ENCODE assay signal across 37 cellular contexts in genomic region chr4:35491093-35491492, GRCh38.
"Had no signal": no experiment of that assay in that cellular context is flagged by ENCODE, and none has a peak within 500 bp of the region (broad histone marks: within the 10 kb centered on the region; RNA-seq: fewer than 3 reads in every experiment).

No MANE protein-coding gene starts in this region.

- H3K4me1 Mint-ChIP-seq: activated naive CD4-positive, alpha-beta T cell treated with anti-CD3 and anti-CD28 coated beads, Interleukin-2, amount 10 ng/mL, durations not matched to agents 7 days and 5 days; activated naive CD4-positive, alpha-beta T cell treated with anti-CD3 and anti-CD28 coated beads, Interleukin-2, amount 50 U/mL, for 24 hours; activated naive CD8-positive, alpha-beta T cell treated with anti-CD3 and anti-CD28 coated beads for 36 hours; activated naive CD8-positive, alpha-beta T cell treated with anti-CD3 and anti-CD28 coated beads, Interleukin-2, amount 10 ng/mL, durations not matched to agents 7 days and 5 days; activated naive CD8-positive, alpha-beta T cell treated with anti-CD3 and anti-CD28 coated beads, Interleukin-2, amount 50 U/mL, for 24 hours; activated T-helper 17 cell treated with anti-CD3 and anti-CD28 coated beads, Interleukin-2, amount 50 U/mL, for 72 hours; brain; central memory CD8-positive, alpha-beta T cell had no signal

- H3K36me3 ChIP-seq: adrenal gland, ascending aorta, brain microvascular endothelial cell, breast epithelium, cardiac muscle cell had no signal

- H3K27me3 Mint-ChIP-seq: activated naive CD4-positive, alpha-beta T cell treated with anti-CD3 and anti-CD28 coated beads, Interleukin-2, amount 10 ng/mL, durations not matched to agents 7 days and 5 days; activated naive CD4-positive, alpha-beta T cell treated with anti-CD3 and anti-CD28 coated beads, Interleukin-2, amount 50 U/mL, for 24 hours; activated naive CD8-positive, alpha-beta T cell; activated naive CD8-positive, alpha-beta T cell treated with anti-CD3 and anti-CD28 coated beads for 36 hours; activated naive CD8-positive, alpha-beta T cell treated with anti-CD3 and anti-CD28 coated beads, Interleukin-2, amount 10 ng/mL, durations not matched to agents 7 days and 5 days; activated naive CD8-positive, alpha-beta T cell treated with anti-CD3 and anti-CD28 coated beads, Interleukin-2, amount 50 U/mL, for 24 hours; activated T-cell treated with anti-CD3 and anti-CD28 coated beads, Interleukin-2, amount 50 U/mL, for 24 hours; activated T-helper 17 cell treated with anti-CD3 and anti-CD28 coated beads, Interleukin-2, amount 50 U/mL, for 72 hours; central memory CD8-positive, alpha-beta T cell had no signal

- H3K4me1 ChIP-seq: adrenal gland, ascending aorta, body of pancreas, breast epithelium had no signal

- H3K4me3 Mint-ChIP-seq: activated naive CD4-positive, alpha-beta T cell treated with anti-CD3 and anti-CD28 coated beads for 36 hours; activated naive CD4-positive, alpha-beta T cell treated with anti-CD3 and anti-CD28 coated beads, Interleukin-2, amount 10 ng/mL, durations not matched to agents 7 days and 5 days; activated naive CD4-positive, alpha-beta T cell treated with anti-CD3 and anti-CD28 coated beads, Interleukin-2, amount 50 U/mL, for 24 hours; activated naive CD8-positive, alpha-beta T cell; activated naive CD8-positive, alpha-beta T cell treated with anti-CD3 and anti-CD28 coated beads for 36 hours; activated naive CD8-positive, alpha-beta T cell treated with anti-CD3 and anti-CD28 coated beads, Interleukin-2, amount 10 ng/mL, durations not matched to agents 7 days and 5 days; activated naive CD8-positive, alpha-beta T cell treated with anti-CD3 and anti-CD28 coated beads, Interleukin-2, amount 50 U/mL, for 24 hours; activated T-cell treated with anti-CD3 and anti-CD28 coated beads, Interleukin-2, amount 50 U/mL, for 24 hours; activated T-cell treated with anti-CD3 and anti-CD28 coated beads, Interleukin-2, amount 50 U/mL, for 4 hours; activated T-cell treated with anti-CD3 and anti-CD28 coated beads, Interleukin-2, amount 50 U/mL, for 72 hours; activated T-helper 1 cell treated with anti-CD3 and anti-CD28 coated beads, Interleukin-12 subunit alpha, Interleukin-12 subunit beta, Interleukin-2, Interleukin-4 antibody, amounts not matched to agents 30 ng/mL and 10 ng/mL and 1 ng/mL, durations not matched to agents 14 hours and 24 hours and 36 hours; activated T-helper 17 cell treated with anti-CD3 and anti-CD28 coated beads, Interleukin-2, amount 50 U/mL, for 72 hours; brain; central memory CD8-positive, alpha-beta T cell had no signal

- H3K36me3 Mint-ChIP-seq: activated naive CD4-positive, alpha-beta T cell treated with anti-CD3 and anti-CD28 coated beads, Interleukin-2, amount 10 ng/mL, durations not matched to agents 7 days and 5 days; activated naive CD4-positive, alpha-beta T cell treated with anti-CD3 and anti-CD28 coated beads, Interleukin-2, amount 50 U/mL, for 24 hours; activated naive CD4-positive, alpha-beta T cell treated with anti-CD3 and anti-CD28 coated beads, Interleukin-2, amount 50 U/mL, for 72 hours; activated naive CD8-positive, alpha-beta T cell; activated naive CD8-positive, alpha-beta T cell treated with anti-CD3 and anti-CD28 coated beads for 36 hours; activated naive CD8-positive, alpha-beta T cell treated with anti-CD3 and anti-CD28 coated beads, Interleukin-2, amount 10 ng/mL, durations not matched to agents 7 days and 5 days; brain had no signal

- H3K27ac ChIP-seq: adrenal gland, ascending aorta, body of pancreas, brain microvascular endothelial cell, breast epithelium, cardiac muscle cell had no signal

- H3K9me3 Mint-ChIP-seq: activated naive CD4-positive, alpha-beta T cell treated with anti-CD3 and anti-CD28 coated beads, Interleukin-2, amount 10 ng/mL, durations not matched to agents 7 days and 5 days; activated naive CD4-positive, alpha-beta T cell treated with anti-CD3 and anti-CD28 coated beads, Interleukin-2, amount 50 U/mL, for 24 hours; activated naive CD8-positive, alpha-beta T cell treated with anti-CD3 and anti-CD28 coated beads, Interleukin-2, amount 10 ng/mL, durations not matched to agents 7 days and 5 days; activated T-cell treated with anti-CD3 and anti-CD28 coated beads, Interleukin-2, amount 50 U/mL, for 4 hours; activated T-cell treated with anti-CD3 and anti-CD28 coated beads, Interleukin-2, amount 50 U/mL, for 72 hours; activated T-helper 1 cell treated with anti-CD3 and anti-CD28 coated beads, Interleukin-12 subunit alpha, Interleukin-12 subunit beta, Interleukin-2, Interleukin-4 antibody, amounts not matched to agents 30 ng/mL and 10 ng/mL and 1 ng/mL, durations not matched to agents 14 hours and 24 hours and 36 hours; activated T-helper 2 cell treated with anti-CD3 and anti-CD28 coated beads, Interferon-gamma antibody, Interleukin-2, Interleukin-4, amounts not matched to agents 10 μg/mL and 5 μg/mL and 100 μg/mL, durations not matched to agents 14 hours and 24 hours and 36 hours; brain; central memory CD8-positive, alpha-beta T cell had no signal

- H3K27me3 ChIP-seq: adrenal gland, ascending aorta, body of pancreas, brain microvascular endothelial cell, breast epithelium, cardiac muscle cell had no signal

- H3K9me3 ChIP-seq: adrenal gland, ascending aorta, body of pancreas, breast epithelium had no signal

- H3K4me3 ChIP-seq: adrenal gland, ascending aorta, body of pancreas, breast epithelium, cardiac muscle cell had no signal

- DNase-seq: activated effector memory CD4-positive, alpha-beta T cell treated with anti-CD3 and anti-CD28 coated beads, Interleukin-2, amount 50 U/mL, for 16 hours; activated effector memory CD4-positive, alpha-beta T cell treated with Interleukin-2 at 50 U/mL for 16 hours; activated gamma-delta T cell; activated gamma-delta T cell treated with Interleukin-2 at 50 U/mL for 16 hours; activated naive CD4-positive, alpha-beta T cell; activated naive CD4-positive, alpha-beta T cell treated with anti-CD3 and anti-CD28 coated beads for 36 hours; activated naive CD4-positive, alpha-beta T cell treated with anti-CD3 and anti-CD28 coated beads, Interleukin-2, amount 10 ng/mL, durations not matched to agents 7 days and 5 days; activated naive CD4-positive, alpha-beta T cell treated with anti-CD3 and anti-CD28 coated beads, Interleukin-2, amount 50 U/mL, for 16 hours; activated naive CD4-positive, alpha-beta T cell treated with Interleukin-2 at 50 U/mL for 16 hours; activated naive CD8-positive, alpha-beta T cell treated with anti-CD3 and anti-CD28 coated beads for 36 hours; activated naive CD8-positive, alpha-beta T cell treated with anti-CD3 and anti-CD28 coated beads, Interleukin-2, amount 10 ng/mL, durations not matched to agents 7 days and 5 days; activated naive CD8-positive, alpha-beta T cell treated with anti-CD3 and anti-CD28 coated beads, Interleukin-2, amount 50 U/mL, for 24 hours; activated T-cell treated with anti-CD3 and anti-CD28 coated beads, Interleukin-2, amount 50 U/mL, for 24 hours; activated T-cell treated with anti-CD3 and anti-CD28 coated beads, Interleukin-2, amount 50 U/mL, for 4 hours; activated T-cell treated with anti-CD3 and anti-CD28 coated beads, Interleukin-2, amount 50 U/mL, for 48 hours; activated T-cell treated with anti-CD3 and anti-CD28 coated beads, Interleukin-2, amount 50 U/mL, for 72 hours; adrenal gland; amniotic stem cell; amygdala; anterior cingulate cortex; aorta; body of pancreas; brain microvascular endothelial cell; caudate nucleus; central memory CD4-positive, alpha-beta T cell; cerebellar nuclear complex had no signal

- ATAC-seq: activated naive CD4-positive, alpha-beta T cell treated with anti-CD3 and anti-CD28 coated beads, Interleukin-2, amount 50 U/mL, for 72 hours; activated naive CD8-positive, alpha-beta T cell treated with anti-CD3 and anti-CD28 coated beads, Interleukin-2, amount 50 U/mL, for 24 hours; activated T-cell treated with anti-CD3 and anti-CD28 coated beads, Interleukin-2, amount 50 U/mL, for 4 hours; activated T-cell treated with anti-CD3 and anti-CD28 coated beads, Interleukin-2, amount 50 U/mL, for 72 hours; activated T-helper 17 cell treated with anti-CD3 and anti-CD28 coated beads, Interleukin-2, amount 50 U/mL, for 72 hours; body of pancreas had no signal

- H3K27ac Mint-ChIP-seq: activated naive CD4-positive, alpha-beta T cell treated with anti-CD3 and anti-CD28 coated beads for 36 hours; activated naive CD4-positive, alpha-beta T cell treated with anti-CD3 and anti-CD28 coated beads, Interleukin-2, amount 10 ng/mL, durations not matched to agents 7 days and 5 days; activated naive CD4-positive, alpha-beta T cell treated with anti-CD3 and anti-CD28 coated beads, Interleukin-2, amount 50 U/mL, for 24 hours; activated naive CD4-positive, alpha-beta T cell treated with anti-CD3 and anti-CD28 coated beads, Interleukin-2, amount 50 U/mL, for 72 hours; activated naive CD8-positive, alpha-beta T cell; activated naive CD8-positive, alpha-beta T cell treated with anti-CD3 and anti-CD28 coated beads for 36 hours; activated naive CD8-positive, alpha-beta T cell treated with anti-CD3 and anti-CD28 coated beads, Interleukin-2, amount 10 ng/mL, durations not matched to agents 7 days and 5 days; activated naive CD8-positive, alpha-beta T cell treated with anti-CD3 and anti-CD28 coated beads, Interleukin-2, amount 50 U/mL, for 24 hours; activated T-cell treated with anti-CD3 and anti-CD28 coated beads, Interleukin-2, amount 50 U/mL, for 24 hours; activated T-cell treated with anti-CD3 and anti-CD28 coated beads, Interleukin-2, amount 50 U/mL, for 72 hours; activated T-helper 1 cell treated with anti-CD3 and anti-CD28 coated beads, Interleukin-12 subunit alpha, Interleukin-12 subunit beta, Interleukin-2, Interleukin-4 antibody, amounts not matched to agents 30 ng/mL and 10 ng/mL and 1 ng/mL, durations not matched to agents 14 hours and 24 hours and 36 hours; activated T-helper 17 cell treated with anti-CD3 and anti-CD28 coated beads, Interleukin-2, amount 50 U/mL, for 72 hours; activated T-helper 2 cell treated with anti-CD3 and anti-CD28 coated beads, Interferon-gamma antibody, Interleukin-2, Interleukin-4, amounts not matched to agents 10 μg/mL and 5 μg/mL and 100 μg/mL, durations not matched to agents 14 hours and 24 hours and 36 hours; brain had no signal
